2 cellular contexts compared by ENCODE assay signal in genomic region chr5:40665902-40666301, GRCh38.
TF ChIP-seq lines count a peak whose summit lies in the region.

No MANE protein-coding gene starts in this region.

TF ChIP-seq in HepG2, 621 proteins besides CTCF, POLR2A, EP300 and RAD21:
- TF ChIP-seq ELF4 (CRISPR knock-in tag; IDR thresholded peaks at IDR 0.05; ENCODE audit: borderline replicate concordance) (no peak), MAFK (conservative IDR thresholded peaks at IDR 0.05 in 1 of 2, IDR thresholded peaks at IDR 0.05 in 1 of 2; ENCODE audit: low read length in 2 of 2) (peak in 1 of 2 experiments; percentile 64; a peak in 3 of 4 replicates), PHF8 (CRISPR knock-in tag; IDR thresholded peaks at IDR 0.05) (no peak), SP140L (CRISPR knock-in tag; IDR thresholded peaks at IDR 0.05; ENCODE audit: borderline replicate concordance) (no peak), MAFF (IDR thresholded peaks at IDR 0.05; ENCODE audit: low read depth, low read length) (peak; percentile 20; the same call in 1 of the 2 replicates)
- TF ChIP-seq, protein P1, sequence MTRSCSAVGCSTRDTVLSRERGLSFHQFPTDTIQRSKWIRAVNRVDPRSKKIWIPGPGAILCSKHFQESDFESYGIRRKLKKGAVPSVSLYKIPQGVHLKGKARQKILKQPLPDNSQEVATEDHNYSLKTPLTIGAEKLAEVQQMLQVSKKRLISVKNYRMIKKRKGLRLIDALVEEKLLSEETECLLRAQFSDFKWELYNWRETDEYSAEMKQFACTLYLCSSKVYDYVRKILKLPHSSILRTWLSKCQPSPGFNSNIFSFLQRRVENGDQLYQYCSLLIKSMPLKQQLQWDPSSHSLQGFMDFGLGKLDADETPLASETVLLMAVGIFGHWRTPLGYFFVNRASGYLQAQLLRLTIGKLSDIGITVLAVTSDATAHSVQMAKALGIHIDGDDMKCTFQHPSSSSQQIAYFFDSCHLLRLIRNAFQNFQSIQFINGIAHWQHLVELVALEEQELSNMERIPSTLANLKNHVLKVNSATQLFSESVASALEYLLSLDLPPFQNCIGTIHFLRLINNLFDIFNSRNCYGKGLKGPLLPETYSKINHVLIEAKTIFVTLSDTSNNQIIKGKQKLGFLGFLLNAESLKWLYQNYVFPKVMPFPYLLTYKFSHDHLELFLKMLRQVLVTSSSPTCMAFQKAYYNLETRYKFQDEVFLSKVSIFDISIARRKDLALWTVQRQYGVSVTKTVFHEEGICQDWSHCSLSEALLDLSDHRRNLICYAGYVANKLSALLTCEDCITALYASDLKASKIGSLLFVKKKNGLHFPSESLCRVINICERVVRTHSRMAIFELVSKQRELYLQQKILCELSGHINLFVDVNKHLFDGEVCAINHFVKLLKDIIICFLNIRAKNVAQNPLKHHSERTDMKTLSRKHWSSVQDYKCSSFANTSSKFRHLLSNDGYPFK (CRISPR knock-in tag; IDR thresholded peaks at IDR 0.05; ENCODE audit: borderline replicate concordance) = no peak

TF ChIP-seq in K562, 482 proteins besides CTCF, POLR2A, EP300 and RAD21:
- no peak for TF ChIP-seq E2F3 (CRISPR knock-in tag; IDR thresholded peaks at IDR 0.05)
- peak; percentile 35; the same call in 1 of the 2 replicates for TF ChIP-seq C11orf30 (IDR thresholded peaks at IDR 0.05; ENCODE audit: low read depth)
- no peak for TF ChIP-seq PML (IDR thresholded peaks at IDR 0.05; ENCODE audit: low read length)
- TF ChIP-seq CBFB (CRISPR knock-in tag; IDR thresholded peaks at IDR 0.05) = no peak
- no peak for TF ChIP-seq KDM1A (IDR thresholded peaks at IDR 0.05)
- TF ChIP-seq MAFF (IDR thresholded peaks at IDR 0.05; ENCODE audit: low read length) = 0 out of 2 replicates have a peak, but pooled peaks have one; percentile 14
- peak; percentile 58 for TF ChIP-seq ZNF316 (IDR thresholded peaks at IDR 0.05)
- no peak for TF ChIP-seq RHOXF2B (CRISPR knock-in tag; conservative IDR thresholded peaks at IDR 0.05)
- TF ChIP-seq GTF2F1 (IDR thresholded peaks at IDR 0.05; ENCODE audit: low read depth, low read length) = no peak
